In genomic region chr17:82092995-82093751, GRCh38 we compare ENCODE assay signal across 21 cellular contexts. TPM values are rescaled to one million over a fixed set of nuclear protein-coding genes. Genes with fewer than 3 reads are reported as not detected.
DNase-seq lines count a peak whose midpoint lies in the region; ATAC-seq, FAIRE-seq and TF ChIP-seq lines count a peak whose summit lies in the region.
"Had no signal": no experiment of that assay in that cellular context is flagged by ENCODE, and none has a peak within 500 bp of the region (broad histone marks: within the 10 kb centered on the region; RNA-seq: fewer than 3 reads in every experiment).

No MANE protein-coding gene starts in this region.

- no peak overlapping the region for H2AFZ ChIP-seq in endothelial cell of umbilical vein (ENCODE audit: low read depth, low read length)

- no peaks in the 10 kb centered on the region for H3K9me3 ChIP-seq in endothelial cell of umbilical vein (replicated peaks; ENCODE audit: control insufficient read depth, insufficient read depth, low read length)
- H3K9me3 ChIP-seq: MG63, neutrophil, suprapubic skin had no signal

- BruUV-seq in endothelial cell of umbilical vein (replicated peaks; lab: Mats Ljungman, UMichigan), result TSS peak; percentile 3

- TF ChIP-seq CTCF in endothelial cell of umbilical vein (IDR thresholded peaks at IDR 0.05; ENCODE audit: extremely low read depth in 1 of 2, insufficient read depth in 1 of 2, low read depth in 1 of 2, low read length in 2 of 2), result no peak

- no peaks in the 10 kb centered on the region for H3K9me1 ChIP-seq in endothelial cell of umbilical vein (replicated peaks; ENCODE audit: control insufficient read depth, extremely low read depth, insufficient read depth, low read length)

- POLR2A ChIA-PET in endothelial cell of umbilical vein (lab: Charles Lee), result no interaction called here

- H3K27ac ChIP-seq in endothelial cell of umbilical vein (ENCODE audit: insufficient read depth, low read depth, low read length), result no peak overlapping the region
- H3K27ac ChIP-seq: neutrophil, suprapubic skin had no signal

- H3K79me2 ChIP-seq in endothelial cell of umbilical vein (ENCODE audit: control insufficient read depth, insufficient read depth, low read length), result peaks cover 55% of the 10 kb centered on the region

- intact Hi-C loops in endothelial cell of umbilical vein (cut with micrococcal nuclease), result no loop called here

- dilution Hi-C loops in endothelial cell of umbilical vein (cut with MboI; ENCODE audit: extremely low pct_ligation_motif_present, low sequenced_read_pairs), result no loop called here

- CTCF ChIA-PET in endothelial cell of umbilical vein (lab: Charles Lee), result no interaction called here

- H3K4me1 ChIP-seq in endothelial cell of umbilical vein (ENCODE audit: control insufficient read depth, extremely low read depth, insufficient read depth, low read length), result peaks cover 13% of the 10 kb centered on the region

- H3K4me1 Mint-ChIP-seq in stimulated activated naive CD8-positive, alpha-beta T cell treated with anti-CD3 and anti-CD28 coated beads, Interleukin-15, amount 100 ng/mL, for 72 hours, result peaks cover 22% of the 10 kb centered on the region
- H3K4me1 Mint-ChIP-seq: central memory CD8-positive, alpha-beta T cell; IgD-negative memory B cell had no signal

- H3K9ac ChIP-seq in endothelial cell of umbilical vein (replicated peaks; ENCODE audit: extremely low read depth, insufficient read depth, low read length), result no peak overlapping the region

- H4K20me1 ChIP-seq in endothelial cell of umbilical vein (replicated peaks; ENCODE audit: control insufficient read depth, extremely low read depth, insufficient read depth, low read length), result no peaks in the 10 kb centered on the region

- FAIRE-seq in endothelial cell of umbilical vein (lab: Jason Lieb, UNC), result no peak

- TF ChIP-seq POLR2A in endothelial cell of umbilical vein (IDR thresholded peaks at IDR 0.05; ENCODE audit: low read depth, low read length), result no peak

- no peak overlapping the region for H3K4me3 ChIP-seq in endothelial cell of umbilical vein (replicated peaks in 1 of 3; ENCODE audit: insufficient read depth in 1 of 3, low read depth in 1 of 3, low read length in 3 of 3)
- H3K4me3 ChIP-seq: MG63, suprapubic skin had no signal

- peaks cover 32 to 56% of the 10 kb centered on the region in 2 experiments for H3K36me3 ChIP-seq in endothelial cell of umbilical vein (ENCODE audit: control insufficient read depth in 2 of 2, extremely low read depth in 1 of 2, insufficient read depth in 2 of 2, low read length in 2 of 2)

- DNase-seq in stimulated activated naive CD8-positive, alpha-beta T cell treated with anti-CD3 and anti-CD28 coated beads, Interleukin-15, amount 100 ng/mL, for 72 hours, result no peak
- no peak for DNase-seq in stimulated activated naive CD8-positive, alpha-beta T cell treated with anti-CD3 and anti-CD28 coated beads, Interleukin-15, Interleukin-2, amounts not matched to agents 100 U/mL and 50 U/mL, for 24 hours
- DNase-seq in endothelial cell of umbilical vein (ENCODE audit: low read depth, low spot score) (no peak), cerebellar cortex (ENCODE audit: low spot score) (no peak), NCI-H128 (lab: John Stamatoyannopoulos, UW; ENCODE audit: unreplicated experiment) (no peak), midbrain (lab: John Stamatoyannopoulos, UW) (no peak)
- DNase-seq: activated naive CD4-positive, alpha-beta T cell treated with Interleukin-2 at 50 U/mL for 16 hours; anterior cingulate cortex; CD4-positive, CD25-positive, alpha-beta regulatory T cell; DMS153; effector CD4-positive, alpha-beta T cell; GF-D8; H7; MG63; NCI-H2171 treated with DMSO at 0.1 percent for 48 hours; NCI-H526 treated with DMSO at 0.1 percent for 48 hours; SW 1271 had no signal

- no peaks in the 10 kb centered on the region for H3K27me3 Mint-ChIP-seq in stimulated activated naive CD8-positive, alpha-beta T cell treated with anti-CD3 and anti-CD28 coated beads, Interleukin-15, amount 100 ng/mL, for 72 hours
- H3K27me3 Mint-ChIP-seq: CD4-positive, CD25-positive, alpha-beta regulatory T cell; central memory CD8-positive, alpha-beta T cell; IgD-negative memory B cell had no signal

- no peaks in the 10 kb centered on the region for H3K27me3 ChIP-seq in endothelial cell of umbilical vein (ENCODE audit: control insufficient read depth in 2 of 2, insufficient read depth in 2 of 2, low read length in 2 of 2)
- H3K27me3 ChIP-seq: MG63, suprapubic skin had no signal

- peak overlapping the region; percentile 30 to 87 for H3K27ac Mint-ChIP-seq in stimulated activated naive CD8-positive, alpha-beta T cell treated with anti-CD3 and anti-CD28 coated beads, Interleukin-15, amount 100 ng/mL, for 72 hours
- H3K27ac Mint-ChIP-seq: CD4-positive, CD25-positive, alpha-beta regulatory T cell; IgD-negative memory B cell had no signal

- no peak overlapping the region for H3K4me2 ChIP-seq in endothelial cell of umbilical vein (ENCODE audit: insufficient read depth, low read length)

- no peaks in the 10 kb centered on the region for H3K9me3 Mint-ChIP-seq in stimulated activated naive CD8-positive, alpha-beta T cell treated with anti-CD3 and anti-CD28 coated beads, Interleukin-15, amount 100 ng/mL, for 72 hours
- H3K9me3 Mint-ChIP-seq: CD4-positive, CD25-positive, alpha-beta regulatory T cell; central memory CD8-positive, alpha-beta T cell; IgD-negative memory B cell had no signal

- no peak overlapping the region for H3K4me3 Mint-ChIP-seq in stimulated activated naive CD8-positive, alpha-beta T cell treated with anti-CD3 and anti-CD28 coated beads, Interleukin-15, amount 100 ng/mL, for 72 hours
- H3K4me3 Mint-ChIP-seq: CD4-positive, CD25-positive, alpha-beta regulatory T cell; central memory CD8-positive, alpha-beta T cell; IgD-negative memory B cell had no signal

- ATAC-seq in stimulated activated naive CD8-positive, alpha-beta T cell treated with anti-CD3 and anti-CD28 coated beads, Interleukin-15, amount 100 ng/mL, for 72 hours, result no peak
- ATAC-seq in stimulated activated naive CD8-positive, alpha-beta T cell treated with anti-CD3 and anti-CD28 coated beads, Interleukin-15, Interleukin-2, amounts not matched to agents 100 U/mL and 50 U/mL, for 24 hours, result no peak

TF ChIP-seq in endothelial cell of umbilical vein, 7 proteins besides CTCF, POLR2A, EP300 and RAD21 (continues in another document):
- TF ChIP-seq FOS (IDR thresholded peaks at IDR 0.05; ENCODE audit: borderline replicate concordance, insufficient read depth, low read length) (no peak), JUN (IDR thresholded peaks at IDR 0.05; ENCODE audit: borderline replicate concordance, insufficient read depth, insufficient read length, low read depth) (no peak)

RNA-seq across cellular contexts. Expression of gene FASN, which starts 4.9 kb away (rescaled TPM):
- total RNA-seq in endothelial cell of umbilical vein, result 351 and 360 TPM in 2 replicates
- 101 and 130 TPM in 2 replicates for polyA plus RNA-seq in endothelial cell of umbilical vein
- polyA plus RNA-seq in endothelial cell of umbilical vein (2011; cell fraction: cytosol; rRNA removed), result 65.4 and 99.2 TPM in 2 replicates
- polyA plus RNA-seq in endothelial cell of umbilical vein (2011; cell fraction: nucleus; rRNA removed), result 138 and 140 TPM in 2 replicates
- polyA plus RNA-seq in endothelial cell of umbilical vein (2012), result 87.0 and 96.4 TPM in 2 replicates
- 113 and 145 TPM in 2 replicates for polyA minus RNA-seq in endothelial cell of umbilical vein
- 182 TPM for polyA minus RNA-seq in endothelial cell of umbilical vein (2011; cell fraction: cytosol; rRNA and poly(A)+ RNA removed)
- 61.0 and 111 TPM in 2 replicates for polyA minus RNA-seq in endothelial cell of umbilical vein (2011; cell fraction: nucleus; rRNA and poly(A)+ RNA removed)

RNA-seq across cellular contexts. Expression of gene DUS1L, which starts 27.6 kb away (rescaled TPM):
- total RNA-seq in endothelial cell of umbilical vein, result 90.3 and 92.9 TPM in 2 replicates
- polyA plus RNA-seq in endothelial cell of umbilical vein, result 60.1 and 63.1 TPM in 2 replicates
- polyA plus RNA-seq in endothelial cell of umbilical vein (2011; cell fraction: cytosol; rRNA removed), result 77.7 and 80.7 TPM in 2 replicates
- polyA plus RNA-seq in endothelial cell of umbilical vein (2011; cell fraction: nucleus; rRNA removed), result 360 and 376 TPM in 2 replicates
- polyA plus RNA-seq in endothelial cell of umbilical vein (2012), result 70.4 and 74.8 TPM in 2 replicates
- 18.5 and 25.1 TPM in 2 replicates for polyA minus RNA-seq in endothelial cell of umbilical vein
- 51.7 TPM for polyA minus RNA-seq in endothelial cell of umbilical vein (2011; cell fraction: cytosol; rRNA and poly(A)+ RNA removed)
- 43.2 and 55.0 TPM in 2 replicates for polyA minus RNA-seq in endothelial cell of umbilical vein (2011; cell fraction: nucleus; rRNA and poly(A)+ RNA removed)

RNA-seq across cellular contexts. Expression of gene GPS1, which starts 41.5 kb away (rescaled TPM):
- total RNA-seq in endothelial cell of umbilical vein, result 96.6 and 116 TPM in 2 replicates
- polyA plus RNA-seq in endothelial cell of umbilical vein, result 178 and 235 TPM in 2 replicates
- 114 and 120 TPM in 2 replicates for polyA plus RNA-seq in endothelial cell of umbilical vein (2011; cell fraction: cytosol; rRNA removed)
- 219 and 242 TPM in 2 replicates for polyA plus RNA-seq in endothelial cell of umbilical vein (2011; cell fraction: nucleus; rRNA removed)
- 102 and 112 TPM in 2 replicates for polyA plus RNA-seq in endothelial cell of umbilical vein (2012)
- 81.1 and 97.3 TPM in 2 replicates for polyA minus RNA-seq in endothelial cell of umbilical vein
- polyA minus RNA-seq in endothelial cell of umbilical vein (2011; cell fraction: cytosol; rRNA and poly(A)+ RNA removed), result 94.1 TPM
- polyA minus RNA-seq in endothelial cell of umbilical vein (2011; cell fraction: nucleus; rRNA and poly(A)+ RNA removed), result 35.2 and 44.9 TPM in 2 replicates

RNA-seq across cellular contexts. Expression of gene RFNG, which starts 41.6 kb away (rescaled TPM):
- 33.7 and 36.9 TPM in 2 replicates for total RNA-seq in endothelial cell of umbilical vein
- 40.0 and 59.2 TPM in 2 replicates for polyA plus RNA-seq in endothelial cell of umbilical vein
- polyA plus RNA-seq in endothelial cell of umbilical vein (2011; cell fraction: cytosol; rRNA removed), result 14.3 and 27.7 TPM in 2 replicates
- polyA plus RNA-seq in endothelial cell of umbilical vein (2011; cell fraction: nucleus; rRNA removed), result 122 and 156 TPM in 2 replicates
- polyA plus RNA-seq in endothelial cell of umbilical vein (2012), result 22.3 and 37.7 TPM in 2 replicates
- 13.8 and 16.9 TPM in 2 replicates for polyA minus RNA-seq in endothelial cell of umbilical vein
- polyA minus RNA-seq in endothelial cell of umbilical vein (2011; cell fraction: cytosol; rRNA and poly(A)+ RNA removed), result 8.5 TPM
- 14.9 and 33.9 TPM in 2 replicates for polyA minus RNA-seq in endothelial cell of umbilical vein (2011; cell fraction: nucleus; rRNA and poly(A)+ RNA removed)

RNA-seq across cellular contexts. Expression of gene DCXR, which starts 55.7 kb away (rescaled TPM):
- total RNA-seq in endothelial cell of umbilical vein, result 75.2 and 93.0 TPM in 2 replicates
- 178 and 241 TPM in 2 replicates for polyA plus RNA-seq in endothelial cell of umbilical vein
- 153 and 181 TPM in 2 replicates for polyA plus RNA-seq in endothelial cell of umbilical vein (2011; cell fraction: cytosol; rRNA removed)
- 150 and 164 TPM in 2 replicates for polyA plus RNA-seq in endothelial cell of umbilical vein (2011; cell fraction: nucleus; rRNA removed)
- polyA plus RNA-seq in endothelial cell of umbilical vein (2012), result 106 and 108 TPM in 2 replicates
- polyA minus RNA-seq in endothelial cell of umbilical vein, result 41.9 and 53.2 TPM in 2 replicates
- 39.0 TPM for polyA minus RNA-seq in endothelial cell of umbilical vein (2011; cell fraction: cytosol; rRNA and poly(A)+ RNA removed)
- 8.4 and 18.0 TPM in 2 replicates for polyA minus RNA-seq in endothelial cell of umbilical vein (2011; cell fraction: nucleus; rRNA and poly(A)+ RNA removed)
